ENCODE assay signal across 27 cellular contexts in the genomic region with DNA sequence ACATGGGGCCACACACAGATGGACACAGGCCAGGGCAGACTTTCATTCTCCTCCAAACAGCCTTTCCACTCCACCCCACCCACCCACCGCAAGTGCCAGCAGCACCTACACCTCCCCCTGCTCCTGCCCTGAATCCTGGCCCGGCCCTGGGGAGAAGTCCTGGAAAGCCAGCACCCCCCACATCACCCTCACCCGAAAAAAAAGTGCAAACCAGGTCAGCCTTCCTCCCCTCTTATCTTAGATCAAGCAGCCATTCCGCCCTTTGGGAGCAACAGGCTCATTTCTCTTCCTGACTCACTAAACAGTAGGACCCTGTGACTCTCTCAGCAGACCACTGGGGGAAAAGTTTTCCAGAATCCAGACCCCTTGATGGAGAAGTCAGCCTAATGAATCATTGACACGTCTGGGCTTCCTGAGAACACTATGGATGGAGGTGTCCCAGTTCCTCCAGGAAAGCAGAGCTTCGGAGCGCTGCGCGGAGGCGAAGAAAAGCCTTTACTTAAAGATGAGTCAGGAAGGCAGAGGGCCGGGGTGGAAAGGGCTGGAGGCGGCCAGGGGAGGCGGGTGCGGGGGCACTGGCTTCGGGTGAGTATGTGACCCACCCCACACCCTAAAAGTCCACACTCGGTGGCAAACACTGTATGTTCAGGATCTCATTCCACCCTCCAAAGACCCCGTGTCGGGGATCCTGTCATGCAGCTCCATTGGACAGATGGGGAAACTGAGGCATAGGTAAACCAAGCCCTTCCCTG.
"Had no signal": no experiment of that assay in that cellular context is flagged by ENCODE, and none has a peak within 500 bp of the region (broad histone marks: within the 10 kb centered on the region; RNA-seq: fewer than 3 reads in every experiment).

No MANE protein-coding gene starts in this region.

- H3K4me1 ChIP-seq: gastrocnemius medialis, pancreas, sigmoid colon, stomach, thyroid gland, vagina had no signal

- H3K4me3 ChIP-seq: dorsolateral prefrontal cortex, gastrocnemius medialis, heart right ventricle, lung, mucosa of descending colon, pancreas, sigmoid colon, stomach, thyroid gland, vagina had no signal

- H3K27ac ChIP-seq: dorsolateral prefrontal cortex, epithelial cell of prostate, gastrocnemius medialis, heart right ventricle, neutrophil, pancreas, sigmoid colon, stomach, thyroid gland, vagina had no signal

- FAIRE-seq: colon, islet of Langerhans, pancreas had no signal

- DNase-seq: effector CD4-positive, alpha-beta T cell; foreskin fibroblast; gastrocnemius medialis; heart right ventricle; hippocampal formation; kidney glomerular epithelial cell; left colon; left ventricle myocardium superior; mucosa of descending colon; naive B cell; pancreas; sigmoid colon; stimulated activated CD4-positive, alpha-beta T cell treated with anti-CD3 and anti-CD28 coated beads, Interleukin-2, amount 100 ng/mL, for 24 hours; stimulated activated CD4-positive, alpha-beta T cell treated with anti-CD3 and anti-CD28 coated beads, Interleukin-4, amount 100 ng/mL, for 24 hours; stimulated activated naive CD4-positive, alpha-beta T cell treated with Interleukin-2 at 50 U/mL for 16 hours; stomach; thyroid gland; trophoblast cell had no signal

- ATAC-seq: esophagus mucosa; gastrocnemius medialis; heart right ventricle; left colon; left ventricle myocardium superior; mucosa of descending colon; pancreas; stimulated activated effector memory CD8-positive, alpha-beta T cell treated with anti-CD3 and anti-CD28 coated beads, Interleukin-12 subunit alpha, Interleukin-12 subunit beta, amount 100 ng/mL, for 72 hours had no signal

- H3K9me3 ChIP-seq: gastrocnemius medialis, heart right ventricle, mucosa of descending colon, neutrophil, pancreas, sigmoid colon, stomach, thyroid gland, vagina had no signal

- H3K36me3 ChIP-seq: gastrocnemius medialis, heart right ventricle, neutrophil, pancreas, sigmoid colon, stomach, thyroid gland, vagina had no signal

- H3K27me3 ChIP-seq: sigmoid colon, thyroid gland, vagina had no signal
